ENCODE assay signal across 9 cellular contexts in the genomic region with DNA sequence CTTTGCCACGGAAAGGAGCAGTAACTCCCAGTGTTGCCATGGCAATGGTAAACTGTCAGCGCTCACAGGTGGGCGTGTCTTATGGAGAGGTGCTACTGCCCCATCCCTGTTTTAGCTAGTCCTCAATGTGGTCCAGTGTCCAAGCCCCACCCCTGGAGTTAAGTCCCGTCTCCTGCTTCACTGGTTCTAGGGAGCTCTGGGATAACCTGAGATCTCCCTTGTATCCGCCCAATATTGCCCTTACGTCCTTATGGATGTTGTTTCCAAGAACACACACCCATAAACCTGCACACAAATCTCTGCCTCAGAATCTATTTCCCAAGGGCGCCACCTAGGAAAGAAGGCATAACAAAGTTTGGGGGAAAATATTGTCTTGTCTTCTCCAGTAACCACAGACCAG.
DNase-seq lines count a peak whose midpoint lies in the region; ATAC-seq and TF ChIP-seq lines count a peak whose summit lies in the region.
"Had no signal": no experiment of that assay in that cellular context is flagged by ENCODE, and none has a peak within 500 bp of the region (broad histone marks: within the 10 kb centered on the region; RNA-seq: fewer than 3 reads in every experiment).

No MANE protein-coding gene starts in this region.

- no peaks in the 10 kb centered on the region for H3K27me3 Mint-ChIP-seq in activated CD4-positive, alpha-beta T cell treated with anti-CD3 and anti-CD28 coated beads, Interleukin-2, amount 10 ng/mL, durations not matched to agents 7 days and 5 days
- no peaks in the 10 kb centered on the region for H3K27me3 Mint-ChIP-seq in activated CD4-positive, alpha-beta memory T cell treated with anti-CD3 and anti-CD28 coated beads for 36 hours
- H3K27me3 Mint-ChIP-seq in natural killer cell treated with Interleukin-12 subunit alpha and Interleukin-12 subunit beta and Interleukin-15 and Interleukin-18, amount 100 ng/mL, for 72 hours = peaks cover 7 to 14% of the 10 kb centered on the region in 2 donors
- peaks cover 2% of the 10 kb centered on the region for H3K27me3 Mint-ChIP-seq in endothelial cell (ENCODE audit: unreplicated experiment)

- CTCF ChIA-PET in activated CD4-positive, alpha-beta T cell treated with anti-CD3 and anti-CD28 coated beads, Interleukin-2, amount 10 ng/mL, durations not matched to agents 7 days and 5 days (lab: Charles Lee) = interaction anchor here (0.6 to 1.1 kb wide), 5 partner anchors 13 to 370 kb away, joined by 3 read pairs; no protein-coding TSS in a partner anchor
- CTCF ChIA-PET in activated CD4-positive, alpha-beta memory T cell treated with anti-CD3 and anti-CD28 coated beads for 36 hours (lab: Charles Lee) = interaction anchor here (0.8 to 1.5 kb wide), 3 partner anchors 15 to 135 kb away, joined by 3 to 4 read pairs (median 4); no protein-coding TSS in a partner anchor

- peak; percentile 28 for DNase-seq in activated CD4-positive, alpha-beta T cell treated with anti-CD3 and anti-CD28 coated beads, Interleukin-2, amount 10 ng/mL, durations not matched to agents 7 days and 5 days
- no peak for DNase-seq in activated CD4-positive, alpha-beta T cell treated with anti-CD3 and anti-CD28 coated beads for 4 hours
- peak; percentile 29 for DNase-seq in activated CD4-positive, alpha-beta memory T cell treated with anti-CD3 and anti-CD28 coated beads for 36 hours
- no peak for DNase-seq in natural killer cell treated with Interleukin-12 subunit alpha and Interleukin-12 subunit beta and Interleukin-15 and Interleukin-18, amount 100 ng/mL, for 72 hours (ENCODE audit: low spot score)
- no peak for DNase-seq in endothelial cell (ENCODE audit: low spot score)
- DNase-seq: stimulated activated CD4-positive, alpha-beta T cell treated with anti-CD3 and anti-CD28 coated beads, Interleukin-2, amount 100 ng/mL, for 48 hours had no signal

- no peaks in the 10 kb centered on the region for H3K36me3 Mint-ChIP-seq in activated CD4-positive, alpha-beta T cell treated with anti-CD3 and anti-CD28 coated beads, Interleukin-2, amount 10 ng/mL, durations not matched to agents 7 days and 5 days (ENCODE audit: low read depth)
- no peaks in the 10 kb centered on the region for H3K36me3 Mint-ChIP-seq in activated CD4-positive, alpha-beta memory T cell treated with anti-CD3 and anti-CD28 coated beads for 36 hours
- no peaks in the 10 kb centered on the region for H3K36me3 Mint-ChIP-seq in natural killer cell treated with Interleukin-12 subunit alpha and Interleukin-12 subunit beta and Interleukin-15 and Interleukin-18, amount 100 ng/mL, for 72 hours
- H3K36me3 Mint-ChIP-seq in endothelial cell (ENCODE audit: low read depth, unreplicated experiment) = no peaks in the 10 kb centered on the region

- ATAC-seq in HG02973 (IDR thresholded peaks at IDR 0.05; ENCODE audit: unreplicated experiment) = peak; percentile 13
- ATAC-seq in natural killer cell treated with Interleukin-12 subunit alpha and Interleukin-12 subunit beta and Interleukin-15 and Interleukin-18, amount 100 ng/mL, for 72 hours = no peak
- no peak for ATAC-seq in GM21825 (IDR thresholded peaks at IDR 0.05; ENCODE audit: unreplicated experiment)
- ATAC-seq in GM19023 (IDR thresholded peaks at IDR 0.05; ENCODE audit: unreplicated experiment) = no peak

- no peaks in the 10 kb centered on the region for H3K9me3 Mint-ChIP-seq in activated CD4-positive, alpha-beta T cell treated with anti-CD3 and anti-CD28 coated beads, Interleukin-2, amount 10 ng/mL, durations not matched to agents 7 days and 5 days
- no peaks in the 10 kb centered on the region for H3K9me3 Mint-ChIP-seq in activated CD4-positive, alpha-beta memory T cell treated with anti-CD3 and anti-CD28 coated beads for 36 hours
- H3K9me3 Mint-ChIP-seq in natural killer cell treated with Interleukin-12 subunit alpha and Interleukin-12 subunit beta and Interleukin-15 and Interleukin-18, amount 100 ng/mL, for 72 hours = no peaks in the 10 kb centered on the region
- H3K9me3 Mint-ChIP-seq in endothelial cell (ENCODE audit: unreplicated experiment) = no peaks in the 10 kb centered on the region

- TF ChIP-seq CTCF in endothelial cell (IDR thresholded peaks at IDR 0.05; ENCODE audit: unreplicated experiment) = no peak

- H3K27ac Mint-ChIP-seq in activated CD4-positive, alpha-beta T cell treated with anti-CD3 and anti-CD28 coated beads, Interleukin-2, amount 10 ng/mL, durations not matched to agents 7 days and 5 days = peak overlapping the region; percentile 85
- H3K27ac Mint-ChIP-seq in activated CD4-positive, alpha-beta memory T cell treated with anti-CD3 and anti-CD28 coated beads for 36 hours = no peak overlapping the region
- H3K27ac Mint-ChIP-seq in natural killer cell treated with Interleukin-12 subunit alpha and Interleukin-12 subunit beta and Interleukin-15 and Interleukin-18, amount 100 ng/mL, for 72 hours = peak overlapping the region; percentile 12 to 17
- H3K27ac Mint-ChIP-seq in endothelial cell (ENCODE audit: unreplicated experiment) = no peak overlapping the region

- H3K4me1 Mint-ChIP-seq in activated CD4-positive, alpha-beta T cell treated with anti-CD3 and anti-CD28 coated beads, Interleukin-2, amount 10 ng/mL, durations not matched to agents 7 days and 5 days = peaks cover 57% of the 10 kb centered on the region
- H3K4me1 Mint-ChIP-seq in activated CD4-positive, alpha-beta memory T cell treated with anti-CD3 and anti-CD28 coated beads for 36 hours (ENCODE audit: low read depth) = peaks cover 29% of the 10 kb centered on the region
- peaks cover 33 to 41% of the 10 kb centered on the region in 2 donors for H3K4me1 Mint-ChIP-seq in natural killer cell treated with Interleukin-12 subunit alpha and Interleukin-12 subunit beta and Interleukin-15 and Interleukin-18, amount 100 ng/mL, for 72 hours (ENCODE audit: low read depth in 2 of 2)
- peaks cover 12% of the 10 kb centered on the region for H3K4me1 Mint-ChIP-seq in endothelial cell (ENCODE audit: unreplicated experiment)

- POLR2A ChIA-PET in activated CD4-positive, alpha-beta T cell treated with anti-CD3 and anti-CD28 coated beads, Interleukin-2, amount 10 ng/mL, durations not matched to agents 7 days and 5 days (lab: Charles Lee) = no interaction called here
- POLR2A ChIA-PET in activated CD4-positive, alpha-beta memory T cell treated with anti-CD3 and anti-CD28 coated beads for 36 hours (lab: Charles Lee) = no interaction called here

- intact Hi-C loops in activated CD4-positive, alpha-beta memory T cell treated with anti-CD3 and anti-CD28 coated beads for 36 hours (cut with micrococcal nuclease) = loop anchor here (1.0 to 10.0 kb wide), 2 partner anchors 114 to 529 kb away; partner anchors contain the start of gene MAP1LC3B2

- H3K4me3 Mint-ChIP-seq in activated CD4-positive, alpha-beta T cell treated with anti-CD3 and anti-CD28 coated beads, Interleukin-2, amount 10 ng/mL, durations not matched to agents 7 days and 5 days = no peak overlapping the region
- no peak overlapping the region for H3K4me3 Mint-ChIP-seq in activated CD4-positive, alpha-beta memory T cell treated with anti-CD3 and anti-CD28 coated beads for 36 hours
- H3K4me3 Mint-ChIP-seq in natural killer cell treated with Interleukin-12 subunit alpha and Interleukin-12 subunit beta and Interleukin-15 and Interleukin-18, amount 100 ng/mL, for 72 hours = peak overlapping the region; percentile 75
- no peak overlapping the region for H3K4me3 Mint-ChIP-seq in endothelial cell (ENCODE audit: unreplicated experiment)

Comparison
In these comparisons a context has a peak if more than half of its experiments do, and no peak if none do; other contexts are left out.
1. DNase-seq: peak in activated CD4-positive, alpha-beta T cell treated with anti-CD3 and anti-CD28 coated beads, Interleukin-2, amount 10 ng/mL, durations not matched to agents 7 days and 5 days (single experiment) and activated CD4-positive, alpha-beta memory T cell treated with anti-CD3 and anti-CD28 coated beads for 36 hours (single experiment); none in activated CD4-positive, alpha-beta T cell treated with anti-CD3 and anti-CD28 coated beads for 4 hours (0 of 2), natural killer cell treated with Interleukin-12 subunit alpha and Interleukin-12 subunit beta and Interleukin-15 and Interleukin-18, amount 100 ng/mL, for 72 hours (single experiment) and endothelial cell (single experiment).
2. H3K27ac Mint-ChIP-seq: peak in activated CD4-positive, alpha-beta T cell treated with anti-CD3 and anti-CD28 coated beads, Interleukin-2, amount 10 ng/mL, durations not matched to agents 7 days and 5 days (single experiment) and natural killer cell treated with Interleukin-12 subunit alpha and Interleukin-12 subunit beta and Interleukin-15 and Interleukin-18, amount 100 ng/mL, for 72 hours (2 of 2); none in activated CD4-positive, alpha-beta memory T cell treated with anti-CD3 and anti-CD28 coated beads for 36 hours (single experiment) and endothelial cell (single experiment).